In the genomic region with DNA sequence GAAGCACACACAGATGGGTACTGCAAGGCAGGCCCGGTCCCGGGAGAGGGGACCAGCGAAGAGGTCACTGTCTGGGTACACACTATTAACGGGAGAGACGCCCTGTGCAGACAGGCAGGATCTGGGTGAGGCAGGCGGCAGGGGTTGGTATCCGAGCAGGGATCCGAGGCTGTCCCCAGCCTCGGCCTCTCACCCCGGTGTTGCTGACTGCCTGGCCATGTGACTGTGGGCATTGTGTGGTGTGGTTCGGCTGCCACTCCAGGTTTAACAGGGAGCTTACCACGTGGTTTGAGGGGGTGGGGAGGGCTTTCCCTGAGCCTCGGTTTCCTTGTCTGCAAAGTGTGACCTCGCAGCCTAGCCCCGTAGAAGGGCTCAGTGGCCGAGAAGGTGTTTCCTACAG, we compare ENCODE assay signal across 10 cellular contexts. TPM values are rescaled to one million over a fixed set of nuclear protein-coding genes. Genes with fewer than 3 reads are reported as not detected.
DNase-seq lines count a peak whose midpoint lies in the region; ATAC-seq and TF ChIP-seq lines count a peak whose summit lies in the region.
"Had no signal": no experiment of that assay in that cellular context is flagged by ENCODE, and none has a peak within 500 bp of the region (broad histone marks: within the 10 kb centered on the region; RNA-seq: fewer than 3 reads in every experiment).

No MANE protein-coding gene starts in this region.

- no peaks in the 10 kb centered on the region for H3K36me3 ChIP-seq in stomach

- no peaks in the 10 kb centered on the region for H3K9me3 ChIP-seq in stomach

- POLR2A ChIA-PET in activated CD4-positive, alpha-beta T cell treated with anti-CD3 and anti-CD28 coated beads, Interleukin-2, amount 10 ng/mL, durations not matched to agents 7 days and 5 days (lab: Charles Lee): no interaction called here
- POLR2A ChIA-PET in activated CD4-positive, alpha-beta memory T cell treated with anti-CD3 and anti-CD28 coated beads, Interleukin-2, amount 10 ng/mL, durations not matched to agents 7 days and 5 days (lab: Charles Lee): interaction anchor here (3.0 to 8.9 kb wide), 3 partner anchors 11 to 101 kb away, joined by 18 to 148 read pairs (median 118); partner anchors contain the start of genes GTF3C5 and RALGDS

- WGBS in stomach, 5 donors: 79 to 86% (median 85%) methylated on average over 10 to 16 of the region's 16 CpGs

- no peak for DNase-seq in activated CD4-positive, alpha-beta T cell treated with anti-CD3 and anti-CD28 coated beads, Interleukin-2, amount 10 ng/mL, durations not matched to agents 7 days and 5 days
- no peak for DNase-seq in activated CD4-positive, alpha-beta T cell treated with anti-CD3 and anti-CD28 coated beads, Interleukin-2, amount 50 U/mL, for 1 hour
- DNase-seq in activated CD4-positive, alpha-beta memory T cell treated with anti-CD3 and anti-CD28 coated beads, Interleukin-2, amount 10 ng/mL, durations not matched to agents 7 days and 5 days: no peak
- DNase-seq in stomach (no peak), HuH-7.5 (ENCODE audit: low spot score) (no peak), DMS 273 (lab: John Stamatoyannopoulos, UW; ENCODE audit: unreplicated experiment) (no peak)

- H3K9me3 Mint-ChIP-seq in activated CD4-positive, alpha-beta T cell treated with anti-CD3 and anti-CD28 coated beads, Interleukin-2, amount 10 ng/mL, durations not matched to agents 7 days and 5 days: no peaks in the 10 kb centered on the region
- H3K9me3 Mint-ChIP-seq in activated CD4-positive, alpha-beta memory T cell treated with anti-CD3 and anti-CD28 coated beads, Interleukin-2, amount 10 ng/mL, durations not matched to agents 7 days and 5 days: no peaks in the 10 kb centered on the region
- H3K9me3 Mint-ChIP-seq: WTC11 had no signal

- peak overlapping the region; percentile 100 for H3K27ac ChIP-seq in layer of hippocampus (ENCODE audit: low read depth, low read length)
- peak overlapping the region in 4 of 5 donors; percentile 93 to 98 (median 96) for H3K27ac ChIP-seq in stomach

- peaks cover 26% of the 10 kb centered on the region for H3K36me3 Mint-ChIP-seq in activated CD4-positive, alpha-beta T cell treated with anti-CD3 and anti-CD28 coated beads, Interleukin-2, amount 10 ng/mL, durations not matched to agents 7 days and 5 days (ENCODE audit: low read depth)
- H3K36me3 Mint-ChIP-seq in activated CD4-positive, alpha-beta memory T cell treated with anti-CD3 and anti-CD28 coated beads, Interleukin-2, amount 10 ng/mL, durations not matched to agents 7 days and 5 days (ENCODE audit: low read depth): peaks cover 29% of the 10 kb centered on the region
- H3K36me3 Mint-ChIP-seq: WTC11 had no signal

- TF ChIP-seq EP300 in stomach (IDR thresholded peaks at IDR 0.05): no peak

- H3K27me3 Mint-ChIP-seq in activated CD4-positive, alpha-beta T cell treated with anti-CD3 and anti-CD28 coated beads, Interleukin-2, amount 10 ng/mL, durations not matched to agents 7 days and 5 days: no peaks in the 10 kb centered on the region
- no peaks in the 10 kb centered on the region for H3K27me3 Mint-ChIP-seq in activated CD4-positive, alpha-beta memory T cell treated with anti-CD3 and anti-CD28 coated beads, Interleukin-2, amount 10 ng/mL, durations not matched to agents 7 days and 5 days

- H3K4me1 Mint-ChIP-seq in activated CD4-positive, alpha-beta T cell treated with anti-CD3 and anti-CD28 coated beads, Interleukin-2, amount 10 ng/mL, durations not matched to agents 7 days and 5 days: peaks cover 81% of the 10 kb centered on the region
- peaks cover 87% of the 10 kb centered on the region for H3K4me1 Mint-ChIP-seq in activated CD4-positive, alpha-beta memory T cell treated with anti-CD3 and anti-CD28 coated beads, Interleukin-2, amount 10 ng/mL, durations not matched to agents 7 days and 5 days

- intact Hi-C loops in stomach (cut with DNase I; ENCODE audit: low total_unique reads): no loop called here

- no peak for ATAC-seq in HG02678 (IDR thresholded peaks at IDR 0.05; ENCODE audit: unreplicated experiment)
- ATAC-seq: Panc1 had no signal

- H3K27ac Mint-ChIP-seq in activated CD4-positive, alpha-beta T cell treated with anti-CD3 and anti-CD28 coated beads, Interleukin-2, amount 10 ng/mL, durations not matched to agents 7 days and 5 days: peak overlapping the region; percentile 100
- H3K27ac Mint-ChIP-seq in activated CD4-positive, alpha-beta memory T cell treated with anti-CD3 and anti-CD28 coated beads, Interleukin-2, amount 10 ng/mL, durations not matched to agents 7 days and 5 days: peak overlapping the region; percentile 99
- H3K27ac Mint-ChIP-seq: WTC11 had no signal

- TF ChIP-seq POLR2A in stomach (IDR thresholded peaks at IDR 0.05): no peak

- no peak overlapping the region for H3K4me3 ChIP-seq in stomach

- H3K4me3 Mint-ChIP-seq in activated CD4-positive, alpha-beta T cell treated with anti-CD3 and anti-CD28 coated beads, Interleukin-2, amount 10 ng/mL, durations not matched to agents 7 days and 5 days: no peak overlapping the region
- H3K4me3 Mint-ChIP-seq in activated CD4-positive, alpha-beta memory T cell treated with anti-CD3 and anti-CD28 coated beads, Interleukin-2, amount 10 ng/mL, durations not matched to agents 7 days and 5 days: no peak overlapping the region
- H3K4me3 Mint-ChIP-seq: WTC11 had no signal

- CTCF ChIA-PET in activated CD4-positive, alpha-beta T cell treated with anti-CD3 and anti-CD28 coated beads, Interleukin-2, amount 10 ng/mL, durations not matched to agents 7 days and 5 days (lab: Charles Lee): interaction anchor here (1.7 to 4.8 kb wide), 5 partner anchors 9 to 26 kb away, joined by 3 to 53 read pairs (median 14); no protein-coding TSS in a partner anchor
- CTCF ChIA-PET in activated CD4-positive, alpha-beta memory T cell treated with anti-CD3 and anti-CD28 coated beads, Interleukin-2, amount 10 ng/mL, durations not matched to agents 7 days and 5 days (lab: Charles Lee): interaction anchor here (9.9 kb wide), 1 partner anchor 14 kb away, joined by 190 read pairs; no protein-coding TSS in a partner anchor

- H3K4me1 ChIP-seq in stomach: peaks cover 50 to 99% (median 91%) of the 10 kb centered on the region in 4 donors

- no peak for TF ChIP-seq CTCF in stomach (IDR thresholded peaks at IDR 0.05)

- H3K27me3 ChIP-seq in layer of hippocampus (ENCODE audit: control insufficient read depth, insufficient read depth, low read length) (no peaks in the 10 kb centered on the region), stomach (no peaks in the 10 kb centered on the region)

RNA-seq across cellular contexts. Expression of gene RALGDS, which starts 11.1 kb away (rescaled TPM):
- 10 to 100 TPM; 79.1 to 92.3 TPM for total RNA-seq in activated CD4-positive, alpha-beta T cell treated with anti-CD3 and anti-CD28 coated beads, Interleukin-2, amount 10 ng/mL, durations not matched to agents 7 days and 5 days
- total RNA-seq in activated CD4-positive, alpha-beta memory T cell treated with anti-CD3 and anti-CD28 coated beads, Interleukin-2, amount 10 ng/mL, durations not matched to agents 7 days and 5 days: 100 to 1,000 TPM; 113 to 123 TPM
- total RNA-seq in stomach: 100 to 1,000 TPM in 1 of 5 donors, 10 to 100 TPM in 4; 29.4 to 242 (median 65.2) TPM
- 10 to 100 TPM; 20.5 to 45.8 (median 32.8) TPM for polyA plus RNA-seq in stomach

RNA-seq across cellular contexts. Expression of gene GBGT1, which starts 31.5 kb away (rescaled TPM):
- total RNA-seq in activated CD4-positive, alpha-beta T cell treated with anti-CD3 and anti-CD28 coated beads, Interleukin-2, amount 10 ng/mL, durations not matched to agents 7 days and 5 days: 1 to 10 TPM; 2.4 to 2.7 TPM
- 1 to 10 TPM; 2.5 to 3.9 TPM for total RNA-seq in activated CD4-positive, alpha-beta memory T cell treated with anti-CD3 and anti-CD28 coated beads, Interleukin-2, amount 10 ng/mL, durations not matched to agents 7 days and 5 days
- total RNA-seq in stomach: 10 to 100 TPM in 3 of 5 donors, 1 to 10 TPM in 2; 1.2 to 37.9 (median 21.3) TPM
- polyA plus RNA-seq in stomach: 10 to 100 TPM; 12.5 to 24.2 (median 23.8) TPM
